In the genomic region with DNA sequence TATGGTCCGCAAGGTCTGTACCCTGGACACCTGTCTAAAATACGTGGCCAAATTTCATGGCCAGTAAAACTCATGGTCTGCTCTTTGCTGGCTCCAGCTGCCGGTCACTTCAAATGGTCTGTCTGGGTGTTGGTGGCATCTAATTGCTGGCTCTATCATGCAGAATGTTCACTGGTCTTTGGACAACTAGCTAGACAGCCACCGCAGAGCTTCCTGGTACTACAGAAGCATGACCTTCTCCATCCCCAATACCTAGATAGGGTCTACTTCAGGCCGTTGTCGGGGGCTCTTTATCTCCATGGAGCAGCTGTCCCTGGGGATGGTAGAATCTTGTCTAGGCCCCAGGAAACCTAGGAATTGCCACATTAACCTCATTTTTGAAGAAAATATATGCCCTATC, we compare ENCODE assay signal across 21 cellular contexts.
DNase-seq lines count a peak whose midpoint lies in the region; ATAC-seq and TF ChIP-seq lines count a peak whose summit lies in the region.
"Had no signal": no experiment of that assay in that cellular context is flagged by ENCODE, and none has a peak within 500 bp of the region (broad histone marks: within the 10 kb centered on the region; RNA-seq: fewer than 3 reads in every experiment).

No MANE protein-coding gene starts in this region.

- H3K27ac ChIP-seq in GM23338 (ENCODE audit: low read depth) (no peak overlapping the region), mesenchymal stem cell (ENCODE audit: low read length, poor library complexity, severe bottlenecking) (no peak overlapping the region)
- H3K27ac ChIP-seq: SK-N-MC had no signal

- H3K9ac ChIP-seq in mesenchymal stem cell (ENCODE audit: low read length) = no peak overlapping the region

- H3K27me3 Mint-ChIP-seq in GM23338 (ENCODE audit: insufficient read depth, low read depth, poor library complexity) (peaks cover 3% of the 10 kb centered on the region), progenitor cell of endocrine pancreas (no peaks in the 10 kb centered on the region), type B pancreatic cell (peaks cover 7% of the 10 kb centered on the region)

- no peaks in the 10 kb centered on the region for H3K27me3 ChIP-seq in GM23338 (ENCODE audit: insufficient read depth)
- H3K27me3 ChIP-seq in mesenchymal stem cell (ENCODE audit: control insufficient read depth in 1 of 2, insufficient read depth in 1 of 2, low read length in 2 of 2) = no peaks in the 10 kb centered on the region
- H3K27me3 ChIP-seq: MG63 had no signal

- DNase-seq in GM23338 (ENCODE audit: low spot score) (no peak), mesenchymal stem cell (no peak), progenitor cell of endocrine pancreas (ENCODE audit: low spot score, unreplicated experiment) (no peak), type B pancreatic cell (ENCODE audit: extremely low spot score, unreplicated experiment) (no peak), ecto neural progenitor cell (ENCODE audit: low spot score) (no peak), occipital lobe (lab: John Stamatoyannopoulos, UW) (no peak)
- DNase-seq: CD4-positive, alpha-beta T cell; DMS53; H9; KG1; MG63; NCI-H1105 treated with DMSO at 0.1 percent for 48 hours; NCI-H146; NCI-H1930; NCI-H2107; NCI-H446; NCI-H524 treated with DMSO at 0.1 percent for 48 hours; NCI-H774; SIG-M5 had no signal

- H3K4me3 Mint-ChIP-seq in GM23338 = no peak overlapping the region
- H3K4me3 Mint-ChIP-seq in progenitor cell of endocrine pancreas (ENCODE audit: low read depth) = no peak overlapping the region
- peak overlapping the region; percentile 0 for H3K4me3 Mint-ChIP-seq in type B pancreatic cell
- H3K4me3 Mint-ChIP-seq: CD4-positive, alpha-beta T cell; H9 had no signal

- 95% methylated on average over 6 of the region's 6 CpGs for WGBS in mesenchymal stem cell

- no peak overlapping the region for H2AK5ac ChIP-seq in mesenchymal stem cell (ENCODE audit: low read length, severe bottlenecking)

- peak overlapping the region; percentile 45 to 56 for H2BK12ac ChIP-seq in mesenchymal stem cell (ENCODE audit: low read length in 2 of 2)

- peak overlapping the region; percentile 52; the same call in 1 of the 2 replicates for H2AFZ ChIP-seq in GM23338
- H2AFZ ChIP-seq in mesenchymal stem cell (ENCODE audit: low read depth, low read length) = no peak overlapping the region

- no peak for ATAC-seq in GM23338
- no peak for ATAC-seq in GM18870 (IDR thresholded peaks at IDR 0.05; ENCODE audit: unreplicated experiment)

- TF ChIP-seq CTCF in GM23338 (conservative IDR thresholded peaks at IDR 0.05; ENCODE audit: low read depth in 2 of 2) (no peak), progenitor cell of endocrine pancreas (IDR thresholded peaks at IDR 0.05; ENCODE audit: unreplicated experiment) (no peak), type B pancreatic cell (conservative IDR thresholded peaks at IDR 0.05) (no peak)

- no peak overlapping the region for H2BK15ac ChIP-seq in mesenchymal stem cell (ENCODE audit: low read depth, poor library complexity, severe bottlenecking)

- H3K4me1 ChIP-seq in GM23338 (ENCODE audit: insufficient read depth) (no peaks in the 10 kb centered on the region), mesenchymal stem cell (ENCODE audit: control insufficient read depth, insufficient read depth, low read depth, low read length) (no peaks in the 10 kb centered on the region)

- H3K36me3 ChIP-seq in GM23338 (ENCODE audit: insufficient read depth) (no peaks in the 10 kb centered on the region), mesenchymal stem cell (ENCODE audit: control insufficient read depth in 1 of 2, insufficient read depth in 2 of 2, low read depth in 1 of 2, low read length in 2 of 2) (no peaks in the 10 kb centered on the region)
- H3K36me3 ChIP-seq: MG63 had no signal

- 0 out of 2 replicates have a peak, but pooled peaks cover 2% of the 10 kb centered on the region for H3K9me2 ChIP-seq in GM23338 (ENCODE audit: insufficient read depth)

- no peaks in the 10 kb centered on the region for H3K9me3 ChIP-seq in mesenchymal stem cell (ENCODE audit: control insufficient read depth, low read length)
- H3K9me3 ChIP-seq: MG63 had no signal

- H3K79me2 ChIP-seq in GM23338 (replicated peaks; ENCODE audit: insufficient read depth) = no peaks in the 10 kb centered on the region

- H3K4ac ChIP-seq in mesenchymal stem cell (ENCODE audit: low read depth in 1 of 2, low read length in 2 of 2) = peak overlapping the region in 1 of 2 experiments; percentile 9

- H3K4me1 Mint-ChIP-seq in GM23338 (peaks cover 5% of the 10 kb centered on the region; the same call in 2 of the 3 replicates), progenitor cell of endocrine pancreas (ENCODE audit: low read depth) (peaks cover 38% of the 10 kb centered on the region), type B pancreatic cell (ENCODE audit: unreplicated experiment) (peaks cover 27% of the 10 kb centered on the region)

- no peak overlapping the region for H3K23ac ChIP-seq in mesenchymal stem cell (ENCODE audit: low read length in 2 of 2)

- H3K9me3 Mint-ChIP-seq in GM23338 (no peaks in the 10 kb centered on the region), progenitor cell of endocrine pancreas (ENCODE audit: low read depth) (peaks cover 3% of the 10 kb centered on the region), type B pancreatic cell (peaks cover 1% of the 10 kb centered on the region)
- H3K9me3 Mint-ChIP-seq: CD4-positive, alpha-beta T cell had no signal

- H3K36me3 Mint-ChIP-seq in GM23338 (ENCODE audit: low read depth) (no peaks in the 10 kb centered on the region), progenitor cell of endocrine pancreas (ENCODE audit: insufficient read depth) (no peaks in the 10 kb centered on the region), type B pancreatic cell (no peaks in the 10 kb centered on the region)

- H3F3A ChIP-seq in GM23338 (replicated peaks; ENCODE audit: low read depth) = no peaks in the 10 kb centered on the region

- no peaks in the 10 kb centered on the region for H3K79me1 ChIP-seq in mesenchymal stem cell (replicated peaks; ENCODE audit: low read length, poor library complexity, severe bottlenecking)

- no peak overlapping the region for H4K91ac ChIP-seq in mesenchymal stem cell (ENCODE audit: low read length)

- H3K18ac ChIP-seq in mesenchymal stem cell (ENCODE audit: low read depth in 1 of 2, low read length in 2 of 2) = no peak overlapping the region

- H4K8ac ChIP-seq in mesenchymal stem cell (ENCODE audit: low read length) = no peak overlapping the region

- no peaks in the 10 kb centered on the region for H4K20me1 ChIP-seq in GM23338 (replicated peaks; ENCODE audit: insufficient read depth)

- H3K27ac Mint-ChIP-seq in GM23338 (no peak overlapping the region; the same call in 1 of the 2 replicates), progenitor cell of endocrine pancreas (peak overlapping the region; percentile 69), type B pancreatic cell (no peak overlapping the region)
- H3K27ac Mint-ChIP-seq: CD4-positive, alpha-beta T cell; H9 had no signal

- no peak overlapping the region for H2BK120ac ChIP-seq in mesenchymal stem cell (ENCODE audit: low read depth, low read length)

- H3K4me2 ChIP-seq in GM23338 = no peak overlapping the region
- no peak overlapping the region for H3K4me2 ChIP-seq in mesenchymal stem cell (ENCODE audit: low read length, poor library complexity, severe bottlenecking)

- no peak overlapping the region for H3K4me3 ChIP-seq in GM23338
- no peak overlapping the region for H3K4me3 ChIP-seq in mesenchymal stem cell (ENCODE audit: insufficient read depth in 1 of 2, low read depth in 1 of 2, low read length in 2 of 2)
- H3K4me3 ChIP-seq: MG63, SK-N-MC had no signal

- H3K14ac ChIP-seq in mesenchymal stem cell (ENCODE audit: low read length in 2 of 2) = no peak overlapping the region

- H2BK5ac ChIP-seq in mesenchymal stem cell (ENCODE audit: low read depth, low read length, poor library complexity, severe bottlenecking) = no peak overlapping the region

TF ChIP-seq in GM23338, 12 proteins besides CTCF, POLR2A, EP300 and RAD21 (continues in another document):
- TF ChIP-seq JUNB (IDR thresholded peaks at IDR 0.05; ENCODE audit: unreplicated experiment) (no peak), POLR2AphosphoS5 (IDR thresholded peaks at IDR 0.05; ENCODE audit: low read depth) (no peak), CREB1 (CRISPR knock-in tag; IDR thresholded peaks at IDR 0.05; ENCODE audit: low read depth) (no peak), ETS1 (IDR thresholded peaks at IDR 0.05) (no peak), STAT1 (IDR thresholded peaks at IDR 0.05; ENCODE audit: unreplicated experiment) (no peak), EZH2phosphoT487 (IDR thresholded peaks at IDR 0.05; ENCODE audit: unreplicated experiment) (no peak)
